ENCODE assay signal across 1 cellular context in genomic region chr5:172852490-172853354, GRCh38.
TF ChIP-seq lines count a peak whose summit lies in the region.

No MANE protein-coding gene starts in this region.

TF ChIP-seq in HepG2, 621 proteins besides CTCF, POLR2A, EP300 and RAD21 (continued from another document and continues in another):
- TF ChIP-seq E2F5 (CRISPR knock-in tag; conservative IDR thresholded peaks at IDR 0.05) (no peak), IRF9 (CRISPR knock-in tag; IDR thresholded peaks at IDR 0.05; ENCODE audit: borderline replicate concordance) (no peak; the same call in 1 of the 2 replicates), RXRA (CRISPR knock-in tag; IDR thresholded peaks at IDR 0.05) (peak; percentile 98), ZFP91 (CRISPR knock-in tag; IDR thresholded peaks at IDR 0.05; ENCODE audit: borderline replicate concordance) (peak; percentile 64), ZNF576 (CRISPR knock-in tag; IDR thresholded peaks at IDR 0.05) (no peak), AGO2 (optimal IDR thresholded peaks at IDR 0.05; ENCODE audit: low read depth, low read length) (peak; percentile 33), FLYWCH1 (CRISPR knock-in tag; IDR thresholded peaks at IDR 0.05) (no peak), EHMT2 (IDR thresholded peaks at IDR 0.05; ENCODE audit: borderline replicate concordance, low read depth, low read length) (no peak), ATF2 (CRISPR knock-in tag; IDR thresholded peaks at IDR 0.05) (peak; percentile 37; the same call in 1 of the 2 replicates), MIER3 (CRISPR knock-in tag; IDR thresholded peaks at IDR 0.05; ENCODE audit: borderline replicate concordance) (peak; percentile 91; the same call in 1 of the 2 replicates), JDP2 (CRISPR knock-in tag; IDR thresholded peaks at IDR 0.05; ENCODE audit: borderline replicate concordance) (no peak), ZBTB21 (CRISPR knock-in tag; IDR thresholded peaks at IDR 0.05) (peak; percentile 73; the same call in 1 of the 2 replicates), ZNF672 (CRISPR knock-in tag; IDR thresholded peaks at IDR 0.05) (no peak), STAG1 (CRISPR knock-in tag; IDR thresholded peaks at IDR 0.05) (peak; percentile 30), PHF20 (CRISPR knock-in tag; IDR thresholded peaks at IDR 0.05) (0 out of 2 replicates have a peak, but pooled peaks have one; percentile 19), PRMT3 (CRISPR knock-in tag; IDR thresholded peaks at IDR 0.05; ENCODE audit: borderline replicate concordance, low read depth) (no peak), NR2F6 (IDR thresholded peaks at IDR 0.05) (peak; percentile 85), NR2F6 (CRISPR knock-in tag; IDR thresholded peaks at IDR 0.05) (peak; percentile 89), ZNF510 (CRISPR knock-in tag; IDR thresholded peaks at IDR 0.05; ENCODE audit: low read depth) (0 out of 2 replicates have a peak, but pooled peaks have one; percentile 31), DPF2 (CRISPR knock-in tag; IDR thresholded peaks at IDR 0.05; ENCODE audit: borderline replicate concordance, low read depth) (peak; percentile 87), KDM2A (CRISPR knock-in tag; IDR thresholded peaks at IDR 0.05; ENCODE audit: borderline replicate concordance, low read depth) (peak; percentile 70; the same call in 1 of the 2 replicates), ZNF34 (CRISPR knock-in tag; IDR thresholded peaks at IDR 0.05; ENCODE audit: borderline replicate concordance) (no peak), ZKSCAN5 (CRISPR knock-in tag; IDR thresholded peaks at IDR 0.05) (no peak), MED8 (CRISPR knock-in tag; IDR thresholded peaks at IDR 0.05; ENCODE audit: insufficient replicate concordance) (no peak), ESRRA (CRISPR knock-in tag; IDR thresholded peaks at IDR 0.05; ENCODE audit: low read depth) (peak; percentile 95), RXRB (CRISPR knock-in tag; IDR thresholded peaks at IDR 0.05; ENCODE audit: borderline replicate concordance) (peak; percentile 95), ZNF367 (CRISPR knock-in tag; IDR thresholded peaks at IDR 0.05; ENCODE audit: borderline replicate concordance) (no peak), BCL6 (CRISPR knock-in tag; IDR thresholded peaks at IDR 0.05) (peak; percentile 84), PRDM4 (CRISPR knock-in tag; IDR thresholded peaks at IDR 0.05; ENCODE audit: borderline replicate concordance) (no peak), ZFX (CRISPR knock-in tag; IDR thresholded peaks at IDR 0.05; ENCODE audit: low read depth) (peak; percentile 82), NPAS2 (CRISPR knock-in tag; IDR thresholded peaks at IDR 0.05; ENCODE audit: borderline replicate concordance) (no peak), ATF3 (CRISPR knock-in tag; IDR thresholded peaks at IDR 0.05) (no peak; the same call in 1 of the 2 replicates), IKZF5 (CRISPR knock-in tag; IDR thresholded peaks at IDR 0.05) (peak; percentile 91), ZNF414 (CRISPR knock-in tag; IDR thresholded peaks at IDR 0.05) (peak; percentile 95; the same call in 1 of the 2 replicates), ZNF563 (CRISPR knock-in tag; IDR thresholded peaks at IDR 0.05) (peak; percentile 77; the same call in 1 of the 2 replicates), YY1 (IDR thresholded peaks at IDR 0.05; ENCODE audit: insufficient read depth, insufficient replicate concordance, low read depth, low read length) (no peak), ZKSCAN1 (IDR thresholded peaks at IDR 0.05; ENCODE audit: low read length) (no peak), TARDBP (CRISPR knock-in tag; IDR thresholded peaks at IDR 0.05) (peak; percentile 82; the same call in 1 of the 2 replicates), SMAD1 (CRISPR knock-in tag; IDR thresholded peaks at IDR 0.05; ENCODE audit: borderline replicate concordance, low read depth) (peak; percentile 94), ZNF547 (CRISPR knock-in tag; IDR thresholded peaks at IDR 0.05) (peak; percentile 73; the same call in 1 of the 2 replicates), DDIT3 (CRISPR knock-in tag; IDR thresholded peaks at IDR 0.05) (no peak), RFX3 (CRISPR knock-in tag; IDR thresholded peaks at IDR 0.05) (no peak), ZNF251 (CRISPR knock-in tag; IDR thresholded peaks at IDR 0.05) (no peak), ATF7-NPFF (CRISPR knock-in tag; IDR thresholded peaks at IDR 0.05; ENCODE audit: low read depth) (no peak; the same call in 1 of the 2 replicates), ZNF407 (CRISPR knock-in tag; IDR thresholded peaks at IDR 0.05; ENCODE audit: not compliant biosample characterization) (peak; percentile 66)
